ENCODE assay signal across 17 cellular contexts in genomic region chr3:98617841-98618240, GRCh38. TPM values are rescaled to one million over a fixed set of nuclear protein-coding genes. Genes with fewer than 3 reads are reported as not detected.
DNase-seq lines count a peak whose midpoint lies in the region; ATAC-seq and TF ChIP-seq lines count a peak whose summit lies in the region.
"Had no signal": no experiment of that assay in that cellular context is flagged by ENCODE, and none has a peak within 500 bp of the region (broad histone marks: within the 10 kb centered on the region; RNA-seq: fewer than 3 reads in every experiment).

No MANE protein-coding gene starts in this region.

- no peak overlapping the region for H3K27ac Mint-ChIP-seq in activated naive CD4-positive, alpha-beta T cell treated with anti-CD3 and anti-CD28 coated beads for 36 hours
- H3K27ac Mint-ChIP-seq: CD4-positive, alpha-beta memory T cell; GM23338; H9 had no signal

- H3K4me1 Mint-ChIP-seq in activated naive CD4-positive, alpha-beta T cell treated with anti-CD3 and anti-CD28 coated beads for 36 hours (ENCODE audit: low read depth) = no peaks in the 10 kb centered on the region
- H3K4me1 Mint-ChIP-seq: CD4-positive, alpha-beta memory T cell had no signal

- H3K27me3 Mint-ChIP-seq in activated naive CD4-positive, alpha-beta T cell treated with anti-CD3 and anti-CD28 coated beads for 36 hours (ENCODE audit: low read depth) = no peaks in the 10 kb centered on the region

- H3K4me3 Mint-ChIP-seq in activated naive CD4-positive, alpha-beta T cell treated with anti-CD3 and anti-CD28 coated beads for 36 hours = no peak overlapping the region
- H3K4me3 Mint-ChIP-seq: CD4-positive, alpha-beta memory T cell; GM23338; H9 had no signal

- TF ChIP-seq POLR2A in GM18505 (IDR thresholded peaks at IDR 0.05; ENCODE audit: borderline replicate concordance, extremely low read depth, insufficient read depth, insufficient read length) = no peak

- intact Hi-C loops in activated naive CD4-positive, alpha-beta T cell treated with anti-CD3 and anti-CD28 coated beads for 36 hours (cut with micrococcal nuclease) = no loop called here

- DNase-seq in RPMI7951 (ENCODE audit: low read depth) (peak; percentile 16), foreskin melanocyte (peak; percentile 83), pons (ENCODE audit: low spot score) (peak; percentile 60), iPS-NIHi11 (ENCODE audit: low spot score) (no peak)
- DNase-seq in activated naive CD4-positive, alpha-beta T cell treated with anti-CD3 and anti-CD28 coated beads for 36 hours = no peak
- DNase-seq: 8988T; ACHN; C1 segment of cervical spinal cord; Caco-2; CD4-positive, alpha-beta memory T cell; DMS153; DND-41; H9 had no signal

- H3K9me3 Mint-ChIP-seq in activated naive CD4-positive, alpha-beta T cell treated with anti-CD3 and anti-CD28 coated beads for 36 hours = no peaks in the 10 kb centered on the region
- H3K9me3 Mint-ChIP-seq: GM23338, H9 had no signal

- no peak for ATAC-seq in GM18505 (IDR thresholded peaks at IDR 0.05; ENCODE audit: unreplicated experiment)
- ATAC-seq: A549, GM23338, HCT116 had no signal

- CTCF ChIA-PET in activated naive CD4-positive, alpha-beta T cell treated with anti-CD3 and anti-CD28 coated beads for 36 hours (lab: Charles Lee) = interaction anchor here (1.3 kb wide), 1 partner anchor 197 kb away, joined by 4 read pairs; no protein-coding TSS in a partner anchor

- H3K36me3 Mint-ChIP-seq in activated naive CD4-positive, alpha-beta T cell treated with anti-CD3 and anti-CD28 coated beads for 36 hours (ENCODE audit: low read depth) = no peaks in the 10 kb centered on the region
- H3K36me3 Mint-ChIP-seq: CD4-positive, alpha-beta memory T cell had no signal

RNA-seq across cellular contexts. Expression of gene CPOX, which starts 24.4 kb away (rescaled TPM):
- 61.5 and 63.3 TPM in 2 replicates for total RNA-seq in RPMI7951 (2014; rRNA removed; shearing (Covaris generic))
- total RNA-seq in activated naive CD4-positive, alpha-beta T cell treated with anti-CD3 and anti-CD28 coated beads for 36 hours = 10 to 100 TPM; 22.0 to 22.3 TPM

Comparison
In these comparisons a context has a peak if more than half of its experiments do, and no peak if none do; other contexts are left out.
1. DNase-seq: peak in RPMI7951 (single experiment), foreskin melanocyte (single experiment) and pons (single experiment); none in activated naive CD4-positive, alpha-beta T cell treated with anti-CD3 and anti-CD28 coated beads for 36 hours (single experiment) and iPS-NIHi11 (single experiment).